ENCODE assay signal across 13 cellular contexts in genomic region chr6:90611996-90612690, GRCh38. TPM values are rescaled to one million over a fixed set of nuclear protein-coding genes. Genes with fewer than 3 reads are reported as not detected.
DNase-seq lines count a peak whose midpoint lies in the region; TF ChIP-seq lines count a peak whose summit lies in the region.
"Had no signal": no experiment of that assay in that cellular context is flagged by ENCODE, and none has a peak within 500 bp of the region (broad histone marks: within the 10 kb centered on the region; RNA-seq: fewer than 3 reads in every experiment).

No MANE protein-coding gene starts in this region.

- no TSS peak for BruUV-seq in Calu3 (replicated peaks; lab: Mats Ljungman, UMichigan)

- POLR2A ChIA-PET in CD8-positive, alpha-beta memory T cell (lab: Charles Lee) = no interaction called here

- no peak overlapping the region for H3K4me3 ChIP-seq in CD8-positive, alpha-beta memory T cell (ENCODE audit: low read length)
- H3K4me3 ChIP-seq in HUES6 (ENCODE audit: low read depth, low read length) (peak overlapping the region; percentile 88), ectodermal cell (ENCODE audit: insufficient read depth, low read depth, low read length) (peak overlapping the region; percentile 62), neural cell (ENCODE audit: low read length) (peak overlapping the region; percentile 65)

- peak overlapping the region; percentile 96 for H3K9ac ChIP-seq in HUES6 (ENCODE audit: low read length)
- H3K9ac ChIP-seq in neural cell (ENCODE audit: low read length) = peak overlapping the region; percentile 51

- peak overlapping the region; percentile 20 for H3K4me2 ChIP-seq in neural cell (ENCODE audit: low read length)

- peak overlapping the region in 4 of 7 donors; percentile 10 to 28 (median 24) for H3K4me3 Mint-ChIP-seq in CD8-positive, alpha-beta memory T cell
- H3K4me3 Mint-ChIP-seq in Calu3 (ENCODE audit: low read depth, unreplicated experiment) = no peak overlapping the region

- TF ChIP-seq RAD21 in neural cell (conservative IDR thresholded peaks at IDR 0.05) = no peak

- peaks cover 23% of the 10 kb centered on the region for H3K27me3 ChIP-seq in CD8-positive, alpha-beta memory T cell (ENCODE audit: insufficient read depth, low read length, poor library complexity, severe bottlenecking)
- H3K27me3 ChIP-seq in HUES6 (ENCODE audit: control insufficient read depth, insufficient read depth, low read length) (no peaks in the 10 kb centered on the region), ectodermal cell (ENCODE audit: control insufficient read depth, insufficient read depth, low read length, poor library complexity, severe bottlenecking) (peaks cover 32% of the 10 kb centered on the region), neural cell (ENCODE audit: insufficient read depth, low read depth, low read length) (peaks cover 14% of the 10 kb centered on the region)
- H3K27me3 ChIP-seq: ascending aorta had no signal

- H2AFZ ChIP-seq in neural cell (ENCODE audit: low read depth, low read length) = no peak overlapping the region

- TF ChIP-seq CTCF in neural cell (IDR thresholded peaks at IDR 0.05; ENCODE audit: poor library complexity, severe bottlenecking) = no peak
- TF ChIP-seq CTCF in Calu3 (IDR thresholded peaks at IDR 0.05; ENCODE audit: unreplicated experiment) = no peak

- H3K36me3 ChIP-seq in CD8-positive, alpha-beta memory T cell (ENCODE audit: insufficient read depth, low read length) = no peaks in the 10 kb centered on the region
- H3K36me3 ChIP-seq in HUES6 (ENCODE audit: control insufficient read depth, insufficient read depth, low read length) = no peaks in the 10 kb centered on the region
- H3K36me3 ChIP-seq in ectodermal cell (ENCODE audit: control insufficient read depth, insufficient read depth, low read length) = no peaks in the 10 kb centered on the region
- no peaks in the 10 kb centered on the region for H3K36me3 ChIP-seq in neural cell (ENCODE audit: insufficient read depth, low read length)
- H3K36me3 ChIP-seq: ascending aorta, neutrophil, SJSA1 had no signal

- H3K4me1 Mint-ChIP-seq in CD8-positive, alpha-beta memory T cell = peaks cover 12 to 13% (median 13%) of the 10 kb centered on the region in 3 donors
- H3K4me1 Mint-ChIP-seq in Calu3 (ENCODE audit: low read depth, unreplicated experiment) = peaks cover 9% of the 10 kb centered on the region

- H3K9me2 ChIP-seq in neural cell (ENCODE audit: insufficient read depth, low read length) = no peaks in the 10 kb centered on the region

- peaks cover 33 to 77% of the 10 kb centered on the region in 2 donors for H3K27me3 Mint-ChIP-seq in CD8-positive, alpha-beta memory T cell
- H3K27me3 Mint-ChIP-seq in Calu3 (ENCODE audit: unreplicated experiment) = peaks cover 62% of the 10 kb centered on the region

- no peaks in the 10 kb centered on the region for H3K9me3 ChIP-seq in CD8-positive, alpha-beta memory T cell (ENCODE audit: low read length)
- no peaks in the 10 kb centered on the region for H3K9me3 ChIP-seq in HUES6 (ENCODE audit: control insufficient read depth, insufficient read depth, low read depth, low read length)
- no peaks in the 10 kb centered on the region for H3K9me3 ChIP-seq in ectodermal cell (ENCODE audit: control insufficient read depth, low read length)
- no peaks in the 10 kb centered on the region for H3K9me3 ChIP-seq in neural cell (ENCODE audit: low read length)
- H3K9me3 ChIP-seq: ascending aorta, neutrophil, SJSA1 had no signal

- no peak for DNase-seq in CD8-positive, alpha-beta memory T cell
- no peak for DNase-seq in Calu3
- no peak for DNase-seq in activated effector memory CD4-positive, alpha-beta T cell treated with anti-CD3 and anti-CD28 coated beads, Interleukin-2, amount 50 U/mL, for 16 hours
- no peak for DNase-seq in HCEC 1CT
- DNase-seq: activated B cell treated with CpG ODN at 0.5 μM for 24 hours, foreskin keratinocyte, NCI-H1694 had no signal

- no peaks in the 10 kb centered on the region for H3K36me3 Mint-ChIP-seq in CD8-positive, alpha-beta memory T cell
- H3K36me3 Mint-ChIP-seq in Calu3 (ENCODE audit: insufficient read depth, unreplicated experiment) = peaks cover 10% of the 10 kb centered on the region

- 55 to 58% methylated on average over 19 of the region's 20 CpGs for WGBS in ectodermal cell, 2 experiments

- no peaks in the 10 kb centered on the region for H4K20me1 ChIP-seq in neural cell (ENCODE audit: insufficient read depth)

- peaks cover 14% of the 10 kb centered on the region for H3K4me1 ChIP-seq in CD8-positive, alpha-beta memory T cell (ENCODE audit: insufficient read depth, low read length)
- H3K4me1 ChIP-seq in HUES6 (ENCODE audit: control insufficient read depth, insufficient read depth, low read length) (peaks cover 33% of the 10 kb centered on the region), ectodermal cell (ENCODE audit: control insufficient read depth, insufficient read depth, low read length) (peaks cover 16% of the 10 kb centered on the region)
- H3K4me1 ChIP-seq: foreskin keratinocyte had no signal

- no peak overlapping the region for H3K27ac ChIP-seq in CD8-positive, alpha-beta memory T cell (ENCODE audit: low read depth, low read length)
- no peak overlapping the region; the same call in 1 of the 2 replicates for H3K27ac ChIP-seq in HUES6 (ENCODE audit: low read depth, low read length)
- no peak overlapping the region for H3K27ac ChIP-seq in ectodermal cell (ENCODE audit: insufficient read depth, low read depth, low read length, poor library complexity, severe bottlenecking)
- H3K27ac ChIP-seq in neural cell (ENCODE audit: low read length) = peak overlapping the region; percentile 61
- H3K27ac ChIP-seq: foreskin keratinocyte, neutrophil, SJSA1 had no signal

- H3K27ac Mint-ChIP-seq in CD8-positive, alpha-beta memory T cell = no peak overlapping the region
- H3K27ac Mint-ChIP-seq in Calu3 (ENCODE audit: unreplicated experiment) = no peak overlapping the region
- H3K27ac Mint-ChIP-seq: activated B cell treated with CpG ODN at 0.5 μM for 24 hours had no signal

- peaks cover 6% of the 10 kb centered on the region for H3F3A ChIP-seq in neural cell (ENCODE audit: insufficient read depth, low read length, poor library complexity, severe bottlenecking)

- H3K9me3 Mint-ChIP-seq in CD8-positive, alpha-beta memory T cell = no peaks in the 10 kb centered on the region
- H3K9me3 Mint-ChIP-seq in Calu3 (ENCODE audit: low read depth, unreplicated experiment) = no peaks in the 10 kb centered on the region
- H3K9me3 Mint-ChIP-seq: activated B cell treated with CpG ODN at 0.5 μM for 24 hours had no signal

- intact Hi-C loops in Calu3 (cut with micrococcal nuclease; ENCODE audit: unreplicated experiment) = no loop called here

- TF ChIP-seq EP300 in neural cell (conservative IDR thresholded peaks at IDR 0.05; ENCODE audit: poor library complexity, severe bottlenecking) = peak; percentile 90

- H3K79me2 ChIP-seq in neural cell (replicated peaks; ENCODE audit: insufficient read depth, low read length) = no peaks in the 10 kb centered on the region

- CTCF ChIA-PET in CD8-positive, alpha-beta memory T cell (lab: Charles Lee) = no interaction called here
- CTCF ChIA-PET in Calu3 (lab: Charles Lee) = no interaction called here

TF ChIP-seq in neural cell, 6 proteins besides CTCF, POLR2A, EP300 and RAD21:
- no peak for TF ChIP-seq EZH2 (IDR thresholded peaks at IDR 0.05; ENCODE audit: borderline replicate concordance, insufficient read depth, low read length, poor library complexity, severe bottlenecking)
- TF ChIP-seq TAF1 (IDR thresholded peaks at IDR 0.05; ENCODE audit: low read depth) = peak; percentile 17
- no peak for TF ChIP-seq REST (IDR thresholded peaks at IDR 0.05; ENCODE audit: borderline replicate concordance)
- no peak for TF ChIP-seq SMC3 (conservative IDR thresholded peaks at IDR 0.05; ENCODE audit: poor library complexity)
- peak; percentile 56 for TF ChIP-seq POLR2AphosphoS5 (IDR thresholded peaks at IDR 0.05)
- peak; percentile 49 for TF ChIP-seq MXI1 (conservative IDR thresholded peaks at IDR 0.05; ENCODE audit: poor library complexity, severe bottlenecking)

RNA-seq across cellular contexts. Expression of gene MAP3K7, which starts 25.3 kb away (rescaled TPM):
- total RNA-seq in CD8-positive, alpha-beta memory T cell = 10 to 100 TPM; 23.7 to 24.8 TPM
- 20.8 TPM for polyA plus RNA-seq in CD8-positive, alpha-beta memory T cell
- polyA plus RNA-seq in ectodermal cell (2013, experiment 1 of 4) = 51.9 TPM
- 55.1 TPM for polyA plus RNA-seq in ectodermal cell (2013, experiment 2 of 4)
- 42.0 TPM for polyA plus RNA-seq in ectodermal cell (2013, experiment 3 of 4)
- polyA plus RNA-seq in ectodermal cell (2013, experiment 4 of 4) = 46.2 TPM
- polyA plus RNA-seq in neural cell = 66.1 and 71.6 TPM in 2 replicates
- polyA minus RNA-seq in neural cell = 80.3 and 89.4 TPM in 2 replicates
- 27.8 and 28.1 TPM in 2 replicates for total RNA-seq in Calu3 (2022)
